In genomic region chr5:150694638-150695037, GRCh38 we compare ENCODE assay signal across 1 cellular context.
TF ChIP-seq lines count a peak whose summit lies in the region.

No MANE protein-coding gene starts in this region.

TF ChIP-seq in HEK293, 187 proteins besides CTCF, POLR2A, EP300 and RAD21 (continued from another document):
- peak; percentile 50; the same call in 1 of the 2 replicates for TF ChIP-seq KLF16 (tag by site-specific recombination; IDR thresholded peaks at IDR 0.05)
TF ChIP-seq in HEK293: peak in this region for 13.
